Comparison of ENCODE assay signal across 30 cellular contexts in the genomic region with DNA sequence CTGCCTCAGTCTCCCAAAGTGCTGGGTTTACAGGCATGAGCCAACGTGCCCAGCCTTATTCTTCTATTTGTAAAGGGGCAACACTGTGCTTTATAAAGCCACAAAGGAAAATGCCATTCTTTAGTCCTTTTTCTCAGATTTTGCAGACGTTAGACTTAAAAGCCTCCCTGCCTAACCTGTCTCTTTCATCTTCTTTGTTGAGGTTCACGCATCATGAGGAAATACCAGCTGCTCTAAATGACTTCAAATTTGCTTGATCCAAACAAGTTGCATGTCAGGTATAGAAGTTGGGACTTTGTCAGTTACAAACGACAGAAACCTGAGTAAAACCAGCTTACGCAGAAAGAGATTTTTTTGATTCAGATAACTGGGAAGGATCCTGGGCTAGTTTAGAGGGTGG.
"Had no signal": no experiment of that assay in that cellular context is flagged by ENCODE, and none has a peak within 500 bp of the region (broad histone marks: within the 10 kb centered on the region; RNA-seq: fewer than 3 reads in every experiment).

No MANE protein-coding gene starts in this region.

- H3K9me3 ChIP-seq: esophagus squamous epithelium, gastroesophageal sphincter, heart right ventricle had no signal

- DNase-seq: activated CD4-positive, alpha-beta memory T cell treated with anti-CD3 and anti-CD28 coated beads for 36 hours; activated CD4-positive, alpha-beta T cell treated with anti-CD3 and anti-CD28 coated beads for 36 hours; activated CD4-positive, alpha-beta T cell treated with anti-CD3 and anti-CD28 coated beads, Interleukin-2, amount 10 ng/mL, durations not matched to agents 24 days and 14 days; activated CD4-positive, CD25-positive, alpha-beta regulatory T cell; activated CD4-positive, CD25-positive, alpha-beta regulatory T cell treated with anti-CD3 and anti-CD28 coated beads, Interleukin-2, amount 50 U/mL, for 72 hours; activated CD8-positive, alpha-beta T cell treated with anti-CD3 and anti-CD28 coated beads, Interleukin-2, amount 10 ng/mL, durations not matched to agents 7 days and 5 days; activated effector memory CD4-positive, alpha-beta T cell treated with Interleukin-2 at 50 U/mL for 16 hours; activated gamma-delta T cell treated with Interleukin-2 at 50 U/mL for 16 hours; activated naive CD4-positive, alpha-beta T cell treated with anti-CD3 and anti-CD28 coated beads, Interleukin-2, amount 50 U/mL, for 16 hours; activated naive CD4-positive, alpha-beta T cell treated with Interleukin-2 at 50 U/mL for 16 hours; activated T-cell treated with anti-CD3 and anti-CD28 coated beads, Interleukin-2, amount 50 U/mL, for 4 hours; amniotic stem cell; brain microvascular endothelial cell; cortex of kidney; dermis blood vessel endothelial cell; effector CD4-positive, alpha-beta T cell; effector memory CD8-positive, alpha-beta T cell; erythroblast; esophagus squamous epithelium; foreskin melanocyte; heart right ventricle; T-helper 1 cell; T-helper 2 cell had no signal

- H3K27ac ChIP-seq: brain microvascular endothelial cell, esophagus squamous epithelium, gastroesophageal sphincter, heart right ventricle had no signal

- H3K36me3 ChIP-seq: brain microvascular endothelial cell, esophagus squamous epithelium, gastroesophageal sphincter, heart right ventricle had no signal

- H3K4me3 Mint-ChIP-seq: activated CD4-positive, alpha-beta memory T cell treated with anti-CD3 and anti-CD28 coated beads for 36 hours; activated CD4-positive, alpha-beta T cell treated with anti-CD3 and anti-CD28 coated beads for 36 hours; activated CD4-positive, alpha-beta T cell treated with anti-CD3 and anti-CD28 coated beads, Interleukin-2, amount 10 ng/mL, durations not matched to agents 24 days and 14 days; activated CD8-positive, alpha-beta T cell treated with anti-CD3 and anti-CD28 coated beads, Interleukin-2, amount 10 ng/mL, durations not matched to agents 7 days and 5 days; activated naive CD8-positive, alpha-beta T cell; activated T-cell treated with anti-CD3 and anti-CD28 coated beads, Interleukin-2, amount 50 U/mL, for 4 hours; activated T-helper 17 cell treated with anti-CD3 and anti-CD28 coated beads, Interleukin-2, amount 50 U/mL, for 72 hours; effector memory CD8-positive, alpha-beta T cell had no signal

- FAIRE-seq: astrocyte, bronchial epithelial cell, colon had no signal

- H3K36me3 Mint-ChIP-seq: activated CD4-positive, alpha-beta memory T cell treated with anti-CD3 and anti-CD28 coated beads for 36 hours; activated naive CD8-positive, alpha-beta T cell had no signal

- H3K4me1 Mint-ChIP-seq: activated T-helper 17 cell treated with anti-CD3 and anti-CD28 coated beads, Interleukin-2, amount 50 U/mL, for 72 hours had no signal

- H3K27me3 Mint-ChIP-seq: activated naive CD8-positive, alpha-beta T cell; activated T-helper 17 cell treated with anti-CD3 and anti-CD28 coated beads, Interleukin-2, amount 50 U/mL, for 72 hours; central memory CD8-positive, alpha-beta T cell; effector memory CD8-positive, alpha-beta T cell had no signal

- H3K4me3 ChIP-seq: esophagus squamous epithelium, gastroesophageal sphincter, heart right ventricle had no signal

- H3K27ac Mint-ChIP-seq: activated CD4-positive, alpha-beta memory T cell treated with anti-CD3 and anti-CD28 coated beads for 36 hours; activated CD4-positive, alpha-beta T cell treated with anti-CD3 and anti-CD28 coated beads for 36 hours; activated CD4-positive, alpha-beta T cell treated with anti-CD3 and anti-CD28 coated beads, Interleukin-2, amount 10 ng/mL, durations not matched to agents 24 days and 14 days; activated CD8-positive, alpha-beta T cell treated with anti-CD3 and anti-CD28 coated beads, Interleukin-2, amount 10 ng/mL, durations not matched to agents 7 days and 5 days; activated naive CD8-positive, alpha-beta T cell; activated T-helper 17 cell treated with anti-CD3 and anti-CD28 coated beads, Interleukin-2, amount 50 U/mL, for 72 hours; effector memory CD8-positive, alpha-beta T cell had no signal

- ATAC-seq: activated CD4-positive, alpha-beta T cell treated with anti-CD3 and anti-CD28 coated beads for 36 hours; activated CD8-positive, alpha-beta T cell treated with anti-CD3 and anti-CD28 coated beads, Interleukin-2, amount 10 ng/mL, durations not matched to agents 7 days and 5 days; activated T-cell treated with anti-CD3 and anti-CD28 coated beads, Interleukin-2, amount 50 U/mL, for 4 hours; activated T-helper 17 cell treated with anti-CD3 and anti-CD28 coated beads, Interleukin-2, amount 50 U/mL, for 72 hours; effector memory CD8-positive, alpha-beta T cell; gastroesophageal sphincter; heart right ventricle had no signal

- H3K27me3 ChIP-seq: brain microvascular endothelial cell, heart right ventricle had no signal

- H3K4me1 ChIP-seq: gastroesophageal sphincter had no signal

- H3K9me3 Mint-ChIP-seq: activated CD4-positive, alpha-beta memory T cell treated with anti-CD3 and anti-CD28 coated beads for 36 hours; activated CD4-positive, alpha-beta T cell treated with anti-CD3 and anti-CD28 coated beads, Interleukin-2, amount 10 ng/mL, durations not matched to agents 24 days and 14 days; activated T-cell treated with anti-CD3 and anti-CD28 coated beads, Interleukin-2, amount 50 U/mL, for 4 hours; activated T-helper 17 cell treated with anti-CD3 and anti-CD28 coated beads, Interleukin-2, amount 50 U/mL, for 72 hours; central memory CD8-positive, alpha-beta T cell; effector memory CD8-positive, alpha-beta T cell had no signal
